15 cellular contexts compared by ENCODE assay signal in the genomic region with DNA sequence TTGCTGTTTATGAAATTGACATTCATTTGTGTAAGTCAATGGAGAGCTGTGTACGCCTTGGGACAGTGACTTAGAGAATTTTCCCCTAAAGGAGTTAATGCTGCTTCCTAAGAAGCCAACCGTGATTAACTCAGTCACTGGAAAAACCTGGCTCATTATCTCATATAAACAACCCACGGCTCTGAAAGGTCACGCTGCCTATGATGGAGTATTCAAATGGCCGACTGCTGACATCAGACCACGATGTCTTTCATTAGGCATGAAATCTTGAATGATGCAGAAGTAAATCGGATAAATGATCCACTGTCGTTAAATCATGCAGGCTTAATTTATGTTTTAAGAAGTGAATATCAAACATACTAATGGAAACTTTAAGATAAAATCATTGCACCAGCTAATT.
"Had no signal": no experiment of that assay in that cellular context is flagged by ENCODE, and none has a peak within 500 bp of the region (broad histone marks: within the 10 kb centered on the region; RNA-seq: fewer than 3 reads in every experiment).

No MANE protein-coding gene starts in this region.

- H3K36me3 ChIP-seq: tibial artery, vagina had no signal

- DNase-seq: activated CD4-positive, alpha-beta T cell treated with anti-CD3 and anti-CD28 coated beads for 48 hours; activated naive CD4-positive, alpha-beta T cell treated with Interleukin-2 at 50 U/mL for 16 hours; dermis blood vessel endothelial cell; immature natural killer cell; left colon; mammary epithelial cell; nucleus accumbens; stimulated activated CD4-positive, alpha-beta T cell treated with anti-CD3 and anti-CD28 coated beads, Interleukin-4, amount 100 ng/mL, for 4 hours; T-helper 1 cell; tibial artery had no signal

- H3K27me3 Mint-ChIP-seq: brain had no signal

- H3K27me3 ChIP-seq: tibial artery, vagina had no signal

- H3K27ac ChIP-seq: tibial artery, vagina had no signal

- H3K9me3 Mint-ChIP-seq: activated T-helper 1 cell treated with anti-CD3 and anti-CD28 coated beads, Interleukin-12 subunit alpha, Interleukin-12 subunit beta, Interleukin-2, Interleukin-4 antibody, amounts not matched to agents 30 ng/mL and 10 ng/mL and 1 ng/mL, durations not matched to agents 14 hours and 24 hours and 36 hours; brain; immature natural killer cell; natural killer cell treated with Interleukin-12 subunit alpha and Interleukin-12 subunit beta and Interleukin-15 and Interleukin-18, amount 100 ng/mL, for 72 hours had no signal

- H3K4me3 ChIP-seq: tibial artery, vagina had no signal

- H3K4me3 Mint-ChIP-seq: activated T-helper 1 cell treated with anti-CD3 and anti-CD28 coated beads, Interleukin-12 subunit alpha, Interleukin-12 subunit beta, Interleukin-2, Interleukin-4 antibody, amounts not matched to agents 30 ng/mL and 10 ng/mL and 1 ng/mL, durations not matched to agents 14 hours and 24 hours and 36 hours; immature natural killer cell; natural killer cell treated with Interleukin-12 subunit alpha and Interleukin-12 subunit beta and Interleukin-15 and Interleukin-18, amount 100 ng/mL, for 72 hours had no signal

- H3K9me3 ChIP-seq: tibial artery, vagina had no signal

- ATAC-seq: left colon; natural killer cell treated with Interleukin-12 subunit alpha and Interleukin-12 subunit beta and Interleukin-15 and Interleukin-18, amount 100 ng/mL, for 72 hours had no signal

- H3K27ac Mint-ChIP-seq: activated T-helper 1 cell treated with anti-CD3 and anti-CD28 coated beads, Interleukin-12 subunit alpha, Interleukin-12 subunit beta, Interleukin-2, Interleukin-4 antibody, amounts not matched to agents 30 ng/mL and 10 ng/mL and 1 ng/mL, durations not matched to agents 14 hours and 24 hours and 36 hours; natural killer cell treated with Interleukin-12 subunit alpha and Interleukin-12 subunit beta and Interleukin-15 and Interleukin-18, amount 100 ng/mL, for 72 hours; progenitor cell of endocrine pancreas had no signal

- H3K4me1 ChIP-seq: vagina had no signal
